7 cellular contexts compared by ENCODE assay signal in genomic region chr3:15332405-15333098, GRCh38. TPM values are rescaled to one million over a fixed set of nuclear protein-coding genes. Genes with fewer than 3 reads are reported as not detected.
DNase-seq lines count a peak whose midpoint lies in the region; ATAC-seq, FAIRE-seq and TF ChIP-seq lines count a peak whose summit lies in the region.

Gene SH3BP5, minus strand, starts transcription at chr3:15332586. Its CDS starts 178 bp downstream, at chr3:15332408.

- peak; percentile 51 for TF ChIP-seq CTCF in kidney (IDR thresholded peaks at IDR 0.05; ENCODE audit: borderline replicate concordance, extremely low read depth, insufficient read depth)

- TF ChIP-seq POLR2A in GM15510 (IDR thresholded peaks at IDR 0.05; ENCODE audit: borderline replicate concordance, extremely low read depth, insufficient read length), result peak; percentile 79

- peak; percentile 77 for ATAC-seq in HG02588 (IDR thresholded peaks at IDR 0.05; ENCODE audit: unreplicated experiment)

- FAIRE-seq in kidney (lab: Jason Lieb, UNC), result no peak

- DNase-seq in NCI-H146 (lab: John Stamatoyannopoulos, UW) (peak; percentile 64), cerebellar cortex (ENCODE audit: low spot score) (peak; percentile 75), kidney (peak; percentile 89)
- peak; percentile 40 for DNase-seq in activated CD4-positive, CD25-positive, alpha-beta regulatory T cell treated with anti-CD3 and anti-CD28 coated beads, Interleukin-2, amount 50 U/mL, for 16 hours (ENCODE audit: low read depth, low spot score)
- peak; percentile 85 for DNase-seq in stimulated activated CD4-positive, alpha-beta T cell treated with anti-CD3 and anti-CD28 coated beads, Interleukin-15, amount 100 ng/mL, for 24 hours

- peak within 1 kb of the TSS; percentile 74 to 83 for H3K9ac ChIP-seq in kidney (ENCODE audit: low read length in 2 of 2)

- H3K9me3 ChIP-seq in kidney (ENCODE audit: control insufficient read depth in 1 of 2, low read length in 2 of 2), result no peaks in the 10 kb centered on the region

- H3K36me3 ChIP-seq in kidney (ENCODE audit: control insufficient read depth in 1 of 2, insufficient read depth in 2 of 2, low read length in 2 of 2), result no peaks in the 10 kb centered on the region

- H3K4me3 ChIP-seq in kidney (ENCODE audit: low read length in 2 of 2), result peak within 1 kb of the TSS; percentile 88 to 89

- intact Hi-C loops in kidney (cut with DNase I), result loop anchor here (10.0 kb wide), 1 partner anchor 58 kb away; no protein-coding TSS in a partner anchor

- H3K27ac ChIP-seq in kidney (ENCODE audit: low read depth in 2 of 2, low read length in 2 of 2), result peak within 1 kb of the TSS; percentile 82 to 84

- peaks cover 6 to 10% of the 10 kb centered on the region in 2 donors for H3K4me1 ChIP-seq in kidney (ENCODE audit: control insufficient read depth in 1 of 2, insufficient read depth in 1 of 2, low read depth in 1 of 2, low read length in 2 of 2)

RNA-seq across cellular contexts. Expression of gene SH3BP5, which starts in this region (rescaled TPM):
- 109 TPM for total RNA-seq in kidney
- 39.1 TPM for polyA plus RNA-seq in kidney (ENCODE audit: insufficient read depth, low read depth, low replicate concordance)

Comparison
In these comparisons a context has a peak if more than half of its experiments do, and no peak if none do; other contexts are left out.
1. Peak in every context shown above with its lines: DNase-seq, ATAC-seq, H3K4me3 ChIP-seq and H3K27ac ChIP-seq.